ENCODE assay signal across 40 cellular contexts in genomic region chr2:63632382-63632781, GRCh38.
"Had no signal": no experiment of that assay in that cellular context is flagged by ENCODE, and none has a peak within 500 bp of the region (broad histone marks: within the 10 kb centered on the region; RNA-seq: fewer than 3 reads in every experiment).

No MANE protein-coding gene starts in this region.

- FAIRE-seq: astrocyte, bronchial epithelial cell had no signal

- H3K4me1 Mint-ChIP-seq: activated naive CD4-positive, alpha-beta T cell treated with anti-CD3 and anti-CD28 coated beads, Interleukin-2, amount 10 ng/mL, durations not matched to agents 7 days and 5 days; activated naive CD4-positive, alpha-beta T cell treated with anti-CD3 and anti-CD28 coated beads, Interleukin-2, amount 50 U/mL, for 24 hours; activated naive CD8-positive, alpha-beta T cell treated with anti-CD3 and anti-CD28 coated beads for 36 hours; activated naive CD8-positive, alpha-beta T cell treated with anti-CD3 and anti-CD28 coated beads, Interleukin-2, amount 10 ng/mL, durations not matched to agents 7 days and 5 days; activated naive CD8-positive, alpha-beta T cell treated with anti-CD3 and anti-CD28 coated beads, Interleukin-2, amount 50 U/mL, for 24 hours; activated T-helper 17 cell treated with anti-CD3 and anti-CD28 coated beads, Interleukin-2, amount 50 U/mL, for 72 hours; brain; central memory CD8-positive, alpha-beta T cell had no signal

- DNase-seq: activated effector memory CD4-positive, alpha-beta T cell treated with anti-CD3 and anti-CD28 coated beads, Interleukin-2, amount 50 U/mL, for 16 hours; activated effector memory CD4-positive, alpha-beta T cell treated with Interleukin-2 at 50 U/mL for 16 hours; activated gamma-delta T cell; activated gamma-delta T cell treated with Interleukin-2 at 50 U/mL for 16 hours; activated naive CD4-positive, alpha-beta T cell; activated naive CD4-positive, alpha-beta T cell treated with anti-CD3 and anti-CD28 coated beads for 36 hours; activated naive CD4-positive, alpha-beta T cell treated with anti-CD3 and anti-CD28 coated beads, Interleukin-2, amount 10 ng/mL, durations not matched to agents 7 days and 5 days; activated naive CD4-positive, alpha-beta T cell treated with anti-CD3 and anti-CD28 coated beads, Interleukin-2, amount 50 U/mL, for 16 hours; activated naive CD4-positive, alpha-beta T cell treated with Interleukin-2 at 50 U/mL for 16 hours; activated naive CD8-positive, alpha-beta T cell treated with anti-CD3 and anti-CD28 coated beads for 36 hours; activated naive CD8-positive, alpha-beta T cell treated with anti-CD3 and anti-CD28 coated beads, Interleukin-2, amount 10 ng/mL, durations not matched to agents 7 days and 5 days; activated naive CD8-positive, alpha-beta T cell treated with anti-CD3 and anti-CD28 coated beads, Interleukin-2, amount 50 U/mL, for 24 hours; activated T-cell treated with anti-CD3 and anti-CD28 coated beads, Interleukin-2, amount 50 U/mL, for 1 hour; activated T-cell treated with anti-CD3 and anti-CD28 coated beads, Interleukin-2, amount 50 U/mL, for 24 hours; activated T-cell treated with anti-CD3 and anti-CD28 coated beads, Interleukin-2, amount 50 U/mL, for 4 hours; activated T-cell treated with anti-CD3 and anti-CD28 coated beads, Interleukin-2, amount 50 U/mL, for 48 hours; activated T-cell treated with anti-CD3 and anti-CD28 coated beads, Interleukin-2, amount 50 U/mL, for 72 hours; adrenal gland; amniotic stem cell; amygdala; anterior cingulate cortex; aorta; body of pancreas; brain microvascular endothelial cell; caudate nucleus; central memory CD4-positive, alpha-beta T cell; cerebellar nuclear complex had no signal

- H3K27ac ChIP-seq: adrenal gland, ascending aorta, body of pancreas, brain microvascular endothelial cell, breast epithelium, cardiac muscle cell had no signal

- H3K27me3 ChIP-seq: adrenal gland, ascending aorta, body of pancreas, brain microvascular endothelial cell, breast epithelium, cardiac muscle cell had no signal

- H3K36me3 ChIP-seq: adrenal gland, ascending aorta, brain microvascular endothelial cell, breast epithelium, cardiac muscle cell had no signal

- H3K4me3 ChIP-seq: adrenal gland, ascending aorta, body of pancreas, breast epithelium, cardiac muscle cell had no signal

- H3K27ac Mint-ChIP-seq: activated naive CD4-positive, alpha-beta T cell treated with anti-CD3 and anti-CD28 coated beads for 36 hours; activated naive CD4-positive, alpha-beta T cell treated with anti-CD3 and anti-CD28 coated beads, Interleukin-2, amount 10 ng/mL, durations not matched to agents 7 days and 5 days; activated naive CD4-positive, alpha-beta T cell treated with anti-CD3 and anti-CD28 coated beads, Interleukin-2, amount 50 U/mL, for 24 hours; activated naive CD4-positive, alpha-beta T cell treated with anti-CD3 and anti-CD28 coated beads, Interleukin-2, amount 50 U/mL, for 72 hours; activated naive CD8-positive, alpha-beta T cell; activated naive CD8-positive, alpha-beta T cell treated with anti-CD3 and anti-CD28 coated beads for 36 hours; activated naive CD8-positive, alpha-beta T cell treated with anti-CD3 and anti-CD28 coated beads, Interleukin-2, amount 10 ng/mL, durations not matched to agents 7 days and 5 days; activated naive CD8-positive, alpha-beta T cell treated with anti-CD3 and anti-CD28 coated beads, Interleukin-2, amount 50 U/mL, for 24 hours; activated T-cell treated with anti-CD3 and anti-CD28 coated beads, Interleukin-2, amount 50 U/mL, for 24 hours; activated T-cell treated with anti-CD3 and anti-CD28 coated beads, Interleukin-2, amount 50 U/mL, for 72 hours; activated T-helper 1 cell treated with anti-CD3 and anti-CD28 coated beads, Interleukin-12 subunit alpha, Interleukin-12 subunit beta, Interleukin-2, Interleukin-4 antibody, amounts not matched to agents 30 ng/mL and 10 ng/mL and 1 ng/mL, durations not matched to agents 14 hours and 24 hours and 36 hours; activated T-helper 17 cell treated with anti-CD3 and anti-CD28 coated beads, Interleukin-2, amount 50 U/mL, for 72 hours; activated T-helper 2 cell treated with anti-CD3 and anti-CD28 coated beads, Interferon-gamma antibody, Interleukin-2, Interleukin-4, amounts not matched to agents 10 μg/mL and 5 μg/mL and 100 μg/mL, durations not matched to agents 14 hours and 24 hours and 36 hours; brain had no signal

- H3K4me1 ChIP-seq: adrenal gland, ascending aorta, body of pancreas, breast epithelium had no signal

- H3K27me3 Mint-ChIP-seq: activated naive CD4-positive, alpha-beta T cell treated with anti-CD3 and anti-CD28 coated beads, Interleukin-2, amount 10 ng/mL, durations not matched to agents 7 days and 5 days; activated naive CD8-positive, alpha-beta T cell treated with anti-CD3 and anti-CD28 coated beads for 36 hours; activated naive CD8-positive, alpha-beta T cell treated with anti-CD3 and anti-CD28 coated beads, Interleukin-2, amount 10 ng/mL, durations not matched to agents 7 days and 5 days had no signal

- ATAC-seq: activated naive CD4-positive, alpha-beta T cell treated with anti-CD3 and anti-CD28 coated beads, Interleukin-2, amount 50 U/mL, for 72 hours; activated naive CD8-positive, alpha-beta T cell treated with anti-CD3 and anti-CD28 coated beads, Interleukin-2, amount 50 U/mL, for 24 hours; activated T-cell treated with anti-CD3 and anti-CD28 coated beads, Interleukin-2, amount 50 U/mL, for 4 hours; activated T-cell treated with anti-CD3 and anti-CD28 coated beads, Interleukin-2, amount 50 U/mL, for 72 hours; activated T-helper 17 cell treated with anti-CD3 and anti-CD28 coated beads, Interleukin-2, amount 50 U/mL, for 72 hours; body of pancreas had no signal

- H3K4me3 Mint-ChIP-seq: activated naive CD4-positive, alpha-beta T cell treated with anti-CD3 and anti-CD28 coated beads for 36 hours; activated naive CD4-positive, alpha-beta T cell treated with anti-CD3 and anti-CD28 coated beads, Interleukin-2, amount 10 ng/mL, durations not matched to agents 7 days and 5 days; activated naive CD4-positive, alpha-beta T cell treated with anti-CD3 and anti-CD28 coated beads, Interleukin-2, amount 50 U/mL, for 24 hours; activated naive CD8-positive, alpha-beta T cell; activated naive CD8-positive, alpha-beta T cell treated with anti-CD3 and anti-CD28 coated beads for 36 hours; activated naive CD8-positive, alpha-beta T cell treated with anti-CD3 and anti-CD28 coated beads, Interleukin-2, amount 10 ng/mL, durations not matched to agents 7 days and 5 days; activated naive CD8-positive, alpha-beta T cell treated with anti-CD3 and anti-CD28 coated beads, Interleukin-2, amount 50 U/mL, for 24 hours; activated T-cell treated with anti-CD3 and anti-CD28 coated beads, Interleukin-2, amount 50 U/mL, for 24 hours; activated T-cell treated with anti-CD3 and anti-CD28 coated beads, Interleukin-2, amount 50 U/mL, for 4 hours; activated T-cell treated with anti-CD3 and anti-CD28 coated beads, Interleukin-2, amount 50 U/mL, for 72 hours; activated T-helper 1 cell treated with anti-CD3 and anti-CD28 coated beads, Interleukin-12 subunit alpha, Interleukin-12 subunit beta, Interleukin-2, Interleukin-4 antibody, amounts not matched to agents 30 ng/mL and 10 ng/mL and 1 ng/mL, durations not matched to agents 14 hours and 24 hours and 36 hours; activated T-helper 17 cell treated with anti-CD3 and anti-CD28 coated beads, Interleukin-2, amount 50 U/mL, for 72 hours; brain; central memory CD8-positive, alpha-beta T cell had no signal
